In genomic region chr15:52496776-52497470, GRCh38 we compare ENCODE assay signal across 10 cellular contexts. TPM values are rescaled to one million over a fixed set of nuclear protein-coding genes. Genes with fewer than 3 reads are reported as not detected.
DNase-seq lines count a peak whose midpoint lies in the region; TF ChIP-seq lines count a peak whose summit lies in the region.
"Had no signal": no experiment of that assay in that cellular context is flagged by ENCODE, and none has a peak within 500 bp of the region (broad histone marks: within the 10 kb centered on the region; RNA-seq: fewer than 3 reads in every experiment).

No MANE protein-coding gene starts in this region.

- WGBS in GM23248 (ENCODE audit: low coverage in 1 of 2, low lambda C conversion rate in 2 of 2, missing lambda C conversion rate in 2 of 2), 2 experiments = 57 to 62% methylated on average over 6 of the region's 6 CpGs
- 4% methylated on average over 5 of the region's 6 CpGs for WGBS in mammary epithelial cell (ENCODE audit: low coverage, missing lambda C conversion rate)

- TF ChIP-seq CTCF in OCI-LY1 (IDR thresholded peaks at IDR 0.05; ENCODE audit: low read length) = no peak
- TF ChIP-seq CTCF in mammary epithelial cell (conservative IDR thresholded peaks at IDR 0.05 in 1 of 2, IDR thresholded peaks at IDR 0.05 in 1 of 2; ENCODE audit: extremely low read depth in 1 of 2, insufficient read depth in 1 of 2, low read depth in 1 of 2, low read length in 2 of 2) = no peak
- TF ChIP-seq CTCF in mesothelial cell of epicardium (IDR thresholded peaks at IDR 0.05; ENCODE audit: unreplicated experiment) = no peak

- H3K4me1 Mint-ChIP-seq in mesothelial cell of epicardium = peaks cover 2% of the 10 kb centered on the region

- dilution Hi-C loops in mammary epithelial cell (cut with HindIII; ENCODE audit: low sequenced_read_pairs) = no loop called here

- H3K4me1 ChIP-seq in GM23248 (ENCODE audit: insufficient read depth) (peaks cover 15% of the 10 kb centered on the region; the same call in 1 of the 2 replicates), OCI-LY1 (ENCODE audit: insufficient read depth, low read length, severe bottlenecking) (peaks cover 18% of the 10 kb centered on the region), mammary epithelial cell (ENCODE audit: insufficient read depth, low read length) (peaks cover 23% of the 10 kb centered on the region)

- intact Hi-C loops in mammary epithelial cell (cut with micrococcal nuclease) = loop anchor here (5.0 kb wide), 1 partner anchor 55 kb away; no protein-coding TSS in a partner anchor

- H3K27me3 ChIP-seq in GM23248 (replicated peaks; ENCODE audit: insufficient read depth) (no peaks in the 10 kb centered on the region), OCI-LY1 (ENCODE audit: insufficient read depth, low read length) (no peaks in the 10 kb centered on the region), mammary epithelial cell (ENCODE audit: insufficient read depth, low read length) (no peaks in the 10 kb centered on the region)

- H3K36me3 ChIP-seq in GM23248 (ENCODE audit: low read depth) (no peaks in the 10 kb centered on the region), OCI-LY1 (ENCODE audit: insufficient read depth, low read length) (no peaks in the 10 kb centered on the region), mammary epithelial cell (ENCODE audit: insufficient read depth, low read length) (no peaks in the 10 kb centered on the region)

- no peaks in the 10 kb centered on the region for H3K9me3 ChIP-seq in GM23248 (ENCODE audit: low read depth)
- H3K9me3 ChIP-seq in OCI-LY1 (ENCODE audit: low read length) = no peaks in the 10 kb centered on the region
- H3K9me3 ChIP-seq in mammary epithelial cell (replicated peaks; ENCODE audit: insufficient read depth, low read length) = no peaks in the 10 kb centered on the region

- CTCF ChIA-PET in mammary epithelial cell (lab: Charles Lee; ENCODE audit: low non-redundant PET) = interaction anchor here (0.9 kb wide), 1 partner anchor 239 kb away, joined by 7 read pairs; no protein-coding TSS in a partner anchor

- H3K27me3 Mint-ChIP-seq in mesothelial cell of epicardium (ENCODE audit: low read depth) = no peaks in the 10 kb centered on the region
- H3K27me3 Mint-ChIP-seq: naive B cell; stimulated activated naive CD8-positive, alpha-beta T cell treated with anti-CD3 and anti-CD28 coated beads, Interleukin-15, Interleukin-2, amounts not matched to agents 100 ng/mL and 50 ng/mL, for 24 hours had no signal

- H3K9ac ChIP-seq in GM23248 (no peak overlapping the region), OCI-LY1 (ENCODE audit: low read length) (no peak overlapping the region), mammary epithelial cell (ENCODE audit: insufficient read depth, low read length) (no peak overlapping the region)

- no peak overlapping the region for H3K27ac ChIP-seq in GM23248
- peak overlapping the region; percentile 31 for H3K27ac ChIP-seq in OCI-LY1 (ENCODE audit: low read depth, low read length, poor library complexity, severe bottlenecking)
- H3K27ac ChIP-seq in mammary epithelial cell (ENCODE audit: insufficient read depth, low read depth, low read length) = peak overlapping the region; percentile 57

- H3F3A ChIP-seq in GM23248 (ENCODE audit: insufficient read depth) = 0 out of 2 replicates have a peak, but pooled peaks cover 8% of the 10 kb centered on the region
- H3F3A ChIP-seq in OCI-LY1 (ENCODE audit: insufficient read depth, low read length) = no peaks in the 10 kb centered on the region

- H3K79me2 ChIP-seq in GM23248 (ENCODE audit: insufficient read depth) = peaks cover 71% of the 10 kb centered on the region
- H3K79me2 ChIP-seq in OCI-LY1 (ENCODE audit: insufficient read depth, low read length) = peaks cover 11% of the 10 kb centered on the region
- peaks cover 59% of the 10 kb centered on the region for H3K79me2 ChIP-seq in mammary epithelial cell (ENCODE audit: insufficient read depth, low read length)

- H3K4me2 ChIP-seq in GM23248 (ENCODE audit: unreplicated experiment) = peak overlapping the region; percentile 36
- no peak overlapping the region for H3K4me2 ChIP-seq in OCI-LY1 (ENCODE audit: low read length)
- peak overlapping the region; percentile 5 for H3K4me2 ChIP-seq in mammary epithelial cell (ENCODE audit: insufficient read depth, low read depth, low read length)

- DNase-seq in GM23248 = peak; percentile 72
- DNase-seq in mammary epithelial cell = peak; percentile 86
- peak; percentile 29 for DNase-seq in stimulated activated CD4-positive, alpha-beta T cell treated with anti-CD3 and anti-CD28 coated beads, Interleukin-2, amount 100 ng/mL, for 4 hours (ENCODE audit: low read depth)
- no peak for DNase-seq in mesothelial cell of epicardium (ENCODE audit: low spot score in 2 of 2, unreplicated experiment in 2 of 2)
- DNase-seq in NCI-H82 (lab: John Stamatoyannopoulos, UW) = no peak
- no peak for DNase-seq in iPS-NIHi11 (ENCODE audit: low spot score)
- DNase-seq: naive B cell, NCI-H2081 treated with DMSO at 0.1 percent for 48 hours had no signal

- H4K20me1 ChIP-seq in GM23248 (ENCODE audit: insufficient read depth) (no peaks in the 10 kb centered on the region), OCI-LY1 (ENCODE audit: insufficient read depth, low read length) (no peaks in the 10 kb centered on the region), mammary epithelial cell (ENCODE audit: insufficient read depth, low read length) (no peaks in the 10 kb centered on the region)

- no peaks in the 10 kb centered on the region for H3K9me3 Mint-ChIP-seq in mesothelial cell of epicardium
- H3K9me3 Mint-ChIP-seq: naive B cell; stimulated activated naive CD8-positive, alpha-beta T cell treated with anti-CD3 and anti-CD28 coated beads, Interleukin-15, Interleukin-2, amounts not matched to agents 100 ng/mL and 50 ng/mL, for 24 hours had no signal

- H3K27ac Mint-ChIP-seq in mesothelial cell of epicardium = no peak overlapping the region
- H3K27ac Mint-ChIP-seq: stimulated activated naive CD8-positive, alpha-beta T cell treated with anti-CD3 and anti-CD28 coated beads, Interleukin-15, Interleukin-2, amounts not matched to agents 100 ng/mL and 50 ng/mL, for 24 hours had no signal

- H3K4me3 ChIP-seq in GM23248 (no peak overlapping the region), OCI-LY1 (ENCODE audit: low read depth, low read length, poor library complexity, severe bottlenecking) (no peak overlapping the region), mammary epithelial cell (replicated peaks in 1 of 3; ENCODE audit: insufficient read depth in 1 of 3, low read depth in 2 of 3, low read length in 3 of 3) (no peak overlapping the region)

- H3K9me2 ChIP-seq in GM23248 (ENCODE audit: insufficient read depth) (no peaks in the 10 kb centered on the region), OCI-LY1 (ENCODE audit: low read depth, low read length) (no peaks in the 10 kb centered on the region)

- BruUV-seq in mammary epithelial cell (replicated peaks; lab: Mats Ljungman, UMichigan) = no TSS peak

- no peak overlapping the region for H3K4me3 Mint-ChIP-seq in mesothelial cell of epicardium
- H3K4me3 Mint-ChIP-seq: stimulated activated naive CD8-positive, alpha-beta T cell treated with anti-CD3 and anti-CD28 coated beads, Interleukin-15, Interleukin-2, amounts not matched to agents 100 ng/mL and 50 ng/mL, for 24 hours had no signal

- H2AFZ ChIP-seq in GM23248 (no peak overlapping the region), OCI-LY1 (ENCODE audit: low read length) (no peak overlapping the region), mammary epithelial cell (ENCODE audit: low read depth, low read length) (no peak overlapping the region)

- H3K36me3 Mint-ChIP-seq in mesothelial cell of epicardium = no peaks in the 10 kb centered on the region
- H3K36me3 Mint-ChIP-seq: naive B cell had no signal

- in situ Hi-C loops in GM23248 (cut with MboI) (no loop called here), mammary epithelial cell (cut with MboI; ENCODE audit: low sequenced_read_pairs in 2 of 2) (no loop called here)

RNA-seq across cellular contexts. Expression of gene MYO5A, which starts 31.8 kb away (rescaled TPM):
- total RNA-seq in GM23248 (2014; rRNA removed; shearing (Covaris generic)) = 30.6 and 33.3 TPM in 2 replicates
- polyA plus RNA-seq in GM23248 (2016; fragmentation: Nextera tagmentation; extraction: Ambion mirVana) = 12.1 and 14.0 TPM in 2 replicates
- total RNA-seq in mammary epithelial cell = 10 to 100 TPM; 79.5 to 79.7 TPM
- polyA plus RNA-seq in mammary epithelial cell = 40.2 TPM
- 101 TPM for polyA minus RNA-seq in mammary epithelial cell
- 13.7 to 15.3 TPM (median 14.4 TPM) in 3 replicates for total RNA-seq in mesothelial cell of epicardium

Comparison
In these comparisons a context has a peak if more than half of its experiments do, and no peak if none do; other contexts are left out.
1. DNase-seq: peak in GM23248 (single experiment), mammary epithelial cell (single experiment) and stimulated activated CD4-positive, alpha-beta T cell treated with anti-CD3 and anti-CD28 coated beads, Interleukin-2, amount 100 ng/mL, for 4 hours (single experiment); none in mesothelial cell of epicardium (0 of 2), NCI-H82 (single experiment) and iPS-NIHi11 (single experiment).